ENCODE assay signal across 37 cellular contexts in the genomic region with DNA sequence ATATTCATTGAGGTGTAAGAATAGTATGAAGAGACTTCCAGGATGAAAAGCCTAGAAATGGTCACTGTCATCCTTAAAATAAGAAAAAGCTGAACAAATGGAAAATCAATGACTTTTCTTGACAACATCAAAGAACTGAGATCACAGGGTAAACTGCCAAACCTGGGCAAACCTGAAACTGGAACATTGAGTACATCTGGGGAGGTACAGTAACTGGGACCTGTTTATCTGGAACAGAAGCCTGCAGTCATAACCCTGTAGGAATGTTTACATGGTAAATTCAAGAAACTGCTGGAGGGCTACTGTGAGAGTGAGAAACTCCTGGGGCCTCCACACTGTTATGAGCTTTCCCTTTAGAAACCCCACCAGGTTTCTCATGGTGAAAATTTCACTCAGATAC.
"Had no signal": no experiment of that assay in that cellular context is flagged by ENCODE, and none has a peak within 500 bp of the region (broad histone marks: within the 10 kb centered on the region; RNA-seq: fewer than 3 reads in every experiment).

No MANE protein-coding gene starts in this region.

- H3K4me3 ChIP-seq: adrenal gland, ascending aorta, body of pancreas, breast epithelium, cardiac muscle cell had no signal

- ATAC-seq: activated T-cell treated with anti-CD3 and anti-CD28 coated beads, Interleukin-2, amount 50 U/mL, for 4 hours; activated T-cell treated with anti-CD3 and anti-CD28 coated beads, Interleukin-2, amount 50 U/mL, for 72 hours; activated T-helper 17 cell treated with anti-CD3 and anti-CD28 coated beads, Interleukin-2, amount 50 U/mL, for 72 hours; body of pancreas had no signal

- H3K4me1 ChIP-seq: adrenal gland, ascending aorta, body of pancreas, breast epithelium had no signal

- H3K9me3 ChIP-seq: adrenal gland, ascending aorta, body of pancreas had no signal

- H3K36me3 ChIP-seq: adrenal gland, ascending aorta, brain microvascular endothelial cell, breast epithelium, cardiac muscle cell had no signal

- H3K27ac ChIP-seq: adrenal gland, ascending aorta, body of pancreas, brain microvascular endothelial cell, breast epithelium, cardiac muscle cell had no signal

- H3K27ac Mint-ChIP-seq: activated naive CD4-positive, alpha-beta T cell treated with anti-CD3 and anti-CD28 coated beads for 36 hours; activated naive CD4-positive, alpha-beta T cell treated with anti-CD3 and anti-CD28 coated beads, Interleukin-2, amount 10 ng/mL, durations not matched to agents 7 days and 5 days; activated naive CD4-positive, alpha-beta T cell treated with anti-CD3 and anti-CD28 coated beads, Interleukin-2, amount 50 U/mL, for 24 hours; activated naive CD4-positive, alpha-beta T cell treated with anti-CD3 and anti-CD28 coated beads, Interleukin-2, amount 50 U/mL, for 72 hours; activated naive CD8-positive, alpha-beta T cell; activated naive CD8-positive, alpha-beta T cell treated with anti-CD3 and anti-CD28 coated beads for 36 hours; activated naive CD8-positive, alpha-beta T cell treated with anti-CD3 and anti-CD28 coated beads, Interleukin-2, amount 10 ng/mL, durations not matched to agents 7 days and 5 days; activated T-cell treated with anti-CD3 and anti-CD28 coated beads, Interleukin-2, amount 50 U/mL, for 24 hours; activated T-cell treated with anti-CD3 and anti-CD28 coated beads, Interleukin-2, amount 50 U/mL, for 72 hours; activated T-helper 1 cell treated with anti-CD3 and anti-CD28 coated beads, Interleukin-12 subunit alpha, Interleukin-12 subunit beta, Interleukin-2, Interleukin-4 antibody, amounts not matched to agents 30 ng/mL and 10 ng/mL and 1 ng/mL, durations not matched to agents 14 hours and 24 hours and 36 hours; activated T-helper 17 cell treated with anti-CD3 and anti-CD28 coated beads, Interleukin-2, amount 50 U/mL, for 72 hours; activated T-helper 2 cell treated with anti-CD3 and anti-CD28 coated beads, Interferon-gamma antibody, Interleukin-2, Interleukin-4, amounts not matched to agents 10 μg/mL and 5 μg/mL and 100 μg/mL, durations not matched to agents 14 hours and 24 hours and 36 hours; brain had no signal

- H3K9me3 Mint-ChIP-seq: activated naive CD4-positive, alpha-beta T cell treated with anti-CD3 and anti-CD28 coated beads for 36 hours; activated naive CD4-positive, alpha-beta T cell treated with anti-CD3 and anti-CD28 coated beads, Interleukin-2, amount 10 ng/mL, durations not matched to agents 7 days and 5 days; activated T-cell treated with anti-CD3 and anti-CD28 coated beads, Interleukin-2, amount 50 U/mL, for 24 hours; activated T-helper 1 cell treated with anti-CD3 and anti-CD28 coated beads, Interleukin-12 subunit alpha, Interleukin-12 subunit beta, Interleukin-2, Interleukin-4 antibody, amounts not matched to agents 30 ng/mL and 10 ng/mL and 1 ng/mL, durations not matched to agents 14 hours and 24 hours and 36 hours; activated T-helper 2 cell treated with anti-CD3 and anti-CD28 coated beads, Interferon-gamma antibody, Interleukin-2, Interleukin-4, amounts not matched to agents 10 μg/mL and 5 μg/mL and 100 μg/mL, durations not matched to agents 14 hours and 24 hours and 36 hours had no signal

- DNase-seq: activated effector memory CD4-positive, alpha-beta T cell treated with anti-CD3 and anti-CD28 coated beads, Interleukin-2, amount 50 U/mL, for 16 hours; activated effector memory CD4-positive, alpha-beta T cell treated with Interleukin-2 at 50 U/mL for 16 hours; activated gamma-delta T cell; activated gamma-delta T cell treated with Interleukin-2 at 50 U/mL for 16 hours; activated naive CD4-positive, alpha-beta T cell; activated naive CD4-positive, alpha-beta T cell treated with anti-CD3 and anti-CD28 coated beads for 36 hours; activated naive CD4-positive, alpha-beta T cell treated with anti-CD3 and anti-CD28 coated beads, Interleukin-2, amount 10 ng/mL, durations not matched to agents 7 days and 5 days; activated naive CD4-positive, alpha-beta T cell treated with anti-CD3 and anti-CD28 coated beads, Interleukin-2, amount 50 U/mL, for 16 hours; activated naive CD4-positive, alpha-beta T cell treated with Interleukin-2 at 50 U/mL for 16 hours; activated naive CD8-positive, alpha-beta T cell treated with anti-CD3 and anti-CD28 coated beads for 36 hours; activated naive CD8-positive, alpha-beta T cell treated with anti-CD3 and anti-CD28 coated beads, Interleukin-2, amount 10 ng/mL, durations not matched to agents 7 days and 5 days; activated T-cell treated with anti-CD3 and anti-CD28 coated beads, Interleukin-2, amount 50 U/mL, for 1 hour; activated T-cell treated with anti-CD3 and anti-CD28 coated beads, Interleukin-2, amount 50 U/mL, for 24 hours; activated T-cell treated with anti-CD3 and anti-CD28 coated beads, Interleukin-2, amount 50 U/mL, for 4 hours; activated T-cell treated with anti-CD3 and anti-CD28 coated beads, Interleukin-2, amount 50 U/mL, for 48 hours; activated T-cell treated with anti-CD3 and anti-CD28 coated beads, Interleukin-2, amount 50 U/mL, for 72 hours; adrenal gland; amniotic stem cell; amygdala; anterior cingulate cortex; aorta; body of pancreas; brain microvascular endothelial cell; caudate nucleus; central memory CD4-positive, alpha-beta T cell; cerebellar nuclear complex had no signal

- H3K27me3 Mint-ChIP-seq: activated naive CD4-positive, alpha-beta T cell treated with anti-CD3 and anti-CD28 coated beads, Interleukin-2, amount 10 ng/mL, durations not matched to agents 7 days and 5 days; activated naive CD8-positive, alpha-beta T cell treated with anti-CD3 and anti-CD28 coated beads, Interleukin-2, amount 10 ng/mL, durations not matched to agents 7 days and 5 days; brain; central memory CD8-positive, alpha-beta T cell had no signal

- H3K4me1 Mint-ChIP-seq: activated naive CD4-positive, alpha-beta T cell treated with anti-CD3 and anti-CD28 coated beads, Interleukin-2, amount 10 ng/mL, durations not matched to agents 7 days and 5 days; activated naive CD4-positive, alpha-beta T cell treated with anti-CD3 and anti-CD28 coated beads, Interleukin-2, amount 50 U/mL, for 24 hours; activated naive CD8-positive, alpha-beta T cell treated with anti-CD3 and anti-CD28 coated beads for 36 hours; activated naive CD8-positive, alpha-beta T cell treated with anti-CD3 and anti-CD28 coated beads, Interleukin-2, amount 10 ng/mL, durations not matched to agents 7 days and 5 days; activated T-helper 17 cell treated with anti-CD3 and anti-CD28 coated beads, Interleukin-2, amount 50 U/mL, for 72 hours; brain; central memory CD8-positive, alpha-beta T cell had no signal

- H3K36me3 Mint-ChIP-seq: activated naive CD4-positive, alpha-beta T cell treated with anti-CD3 and anti-CD28 coated beads, Interleukin-2, amount 10 ng/mL, durations not matched to agents 7 days and 5 days; activated naive CD4-positive, alpha-beta T cell treated with anti-CD3 and anti-CD28 coated beads, Interleukin-2, amount 50 U/mL, for 24 hours; activated naive CD4-positive, alpha-beta T cell treated with anti-CD3 and anti-CD28 coated beads, Interleukin-2, amount 50 U/mL, for 72 hours; activated naive CD8-positive, alpha-beta T cell; activated naive CD8-positive, alpha-beta T cell treated with anti-CD3 and anti-CD28 coated beads for 36 hours; activated naive CD8-positive, alpha-beta T cell treated with anti-CD3 and anti-CD28 coated beads, Interleukin-2, amount 10 ng/mL, durations not matched to agents 7 days and 5 days; brain had no signal

- H3K27me3 ChIP-seq: adrenal gland, ascending aorta, body of pancreas, brain microvascular endothelial cell, breast epithelium, cardiac muscle cell had no signal

- H3K4me3 Mint-ChIP-seq: activated naive CD4-positive, alpha-beta T cell treated with anti-CD3 and anti-CD28 coated beads for 36 hours; activated naive CD4-positive, alpha-beta T cell treated with anti-CD3 and anti-CD28 coated beads, Interleukin-2, amount 10 ng/mL, durations not matched to agents 7 days and 5 days; activated naive CD4-positive, alpha-beta T cell treated with anti-CD3 and anti-CD28 coated beads, Interleukin-2, amount 50 U/mL, for 24 hours; activated naive CD8-positive, alpha-beta T cell; activated naive CD8-positive, alpha-beta T cell treated with anti-CD3 and anti-CD28 coated beads for 36 hours; activated naive CD8-positive, alpha-beta T cell treated with anti-CD3 and anti-CD28 coated beads, Interleukin-2, amount 10 ng/mL, durations not matched to agents 7 days and 5 days; activated T-cell treated with anti-CD3 and anti-CD28 coated beads, Interleukin-2, amount 50 U/mL, for 24 hours; activated T-cell treated with anti-CD3 and anti-CD28 coated beads, Interleukin-2, amount 50 U/mL, for 4 hours; activated T-cell treated with anti-CD3 and anti-CD28 coated beads, Interleukin-2, amount 50 U/mL, for 72 hours; activated T-helper 1 cell treated with anti-CD3 and anti-CD28 coated beads, Interleukin-12 subunit alpha, Interleukin-12 subunit beta, Interleukin-2, Interleukin-4 antibody, amounts not matched to agents 30 ng/mL and 10 ng/mL and 1 ng/mL, durations not matched to agents 14 hours and 24 hours and 36 hours; activated T-helper 17 cell treated with anti-CD3 and anti-CD28 coated beads, Interleukin-2, amount 50 U/mL, for 72 hours; brain; central memory CD8-positive, alpha-beta T cell had no signal
